In genomic region chr17:40024901-40025300, GRCh38 we compare ENCODE assay signal across 22 cellular contexts. TPM values are rescaled to one million over a fixed set of nuclear protein-coding genes. Genes with fewer than 3 reads are reported as not detected.
DNase-seq lines count a peak whose midpoint lies in the region; ATAC-seq and TF ChIP-seq lines count a peak whose summit lies in the region.
"Had no signal": no experiment of that assay in that cellular context is flagged by ENCODE, and none has a peak within 500 bp of the region (broad histone marks: within the 10 kb centered on the region; RNA-seq: fewer than 3 reads in every experiment).

No MANE protein-coding gene starts in this region.

- H3K36me3 ChIP-seq in ACC112 (ENCODE audit: insufficient read depth, low read length) (peaks cover 8% of the 10 kb centered on the region; the same call in 1 of the 2 replicates), mammary epithelial cell (ENCODE audit: insufficient read depth, low read length) (peaks cover 7% of the 10 kb centered on the region)

- H2AFZ ChIP-seq in ACC112 (ENCODE audit: low read length, unreplicated experiment): no peak overlapping the region
- H2AFZ ChIP-seq in mammary epithelial cell (ENCODE audit: low read depth, low read length): no peak overlapping the region

- no peak for TF ChIP-seq CTCF in mammary epithelial cell (conservative IDR thresholded peaks at IDR 0.05 in 1 of 2, IDR thresholded peaks at IDR 0.05 in 1 of 2; ENCODE audit: extremely low read depth in 1 of 2, insufficient read depth in 1 of 2, low read depth in 1 of 2, low read length in 2 of 2)

- H3K79me2 ChIP-seq in ACC112 (ENCODE audit: control insufficient read depth, insufficient read depth, low read length, unreplicated experiment): peaks cover 2% of the 10 kb centered on the region
- peaks cover 7% of the 10 kb centered on the region for H3K79me2 ChIP-seq in mammary epithelial cell (ENCODE audit: insufficient read depth, low read length)

- peaks cover 33% of the 10 kb centered on the region for H3K36me3 Mint-ChIP-seq in memory B cell

- no peaks in the 10 kb centered on the region for H3K9me3 Mint-ChIP-seq in memory B cell
- H3K9me3 Mint-ChIP-seq: naive thymus-derived CD4-positive, alpha-beta T cell; stimulated activated naive CD8-positive, alpha-beta T cell treated with anti-CD3 and anti-CD28 coated beads, Interleukin-15, Interleukin-2, amounts not matched to agents 100 ng/mL and 50 ng/mL, for 24 hours had no signal

- H3K27ac ChIP-seq in ACC112 (ENCODE audit: low read depth, low read length) (peak overlapping the region; percentile 14), mammary epithelial cell (ENCODE audit: insufficient read depth, low read depth, low read length) (peak overlapping the region; percentile 87)
- H3K27ac ChIP-seq: cardiac muscle cell, dorsolateral prefrontal cortex, pancreas, SK-N-MC had no signal

- DNase-seq in LHCN-M2 (ENCODE audit: low read depth) (peak; percentile 31), mammary epithelial cell (peak; percentile 27), memory B cell (ENCODE audit: low spot score in 2 of 2) (no peak), kidney tubule cell (ENCODE audit: low spot score) (no peak), retina (no peak)
- DNase-seq: DMS153; dorsolateral prefrontal cortex; MV-4-11; naive thymus-derived CD4-positive, alpha-beta T cell; NCI-H187 treated with DMSO at 0.1 percent for 48 hours; NCI-H345; pancreas; T1000 had no signal

- ATAC-seq in memory B cell (ENCODE audit: low read depth): no peak
- ATAC-seq in SK-N-SH treated with all-trans-retinoic acid at 6 μM for 48 hours: no peak
- ATAC-seq in HG02973 (IDR thresholded peaks at IDR 0.05; ENCODE audit: unreplicated experiment): no peak
- ATAC-seq: activated CD4-positive, CD25-positive, alpha-beta regulatory T cell treated with anti-CD3 and anti-CD28 coated beads, Interleukin-2, amount 50 U/mL, for 24 hours; K562; naive thymus-derived CD4-positive, alpha-beta T cell; pancreas had no signal

- H3K27me3 Mint-ChIP-seq in memory B cell: no peaks in the 10 kb centered on the region
- H3K27me3 Mint-ChIP-seq: naive thymus-derived CD4-positive, alpha-beta T cell; stimulated activated naive CD8-positive, alpha-beta T cell treated with anti-CD3 and anti-CD28 coated beads, Interleukin-15, Interleukin-2, amounts not matched to agents 100 ng/mL and 50 ng/mL, for 24 hours had no signal

- in situ Hi-C loops in mammary epithelial cell (cut with MboI; ENCODE audit: low sequenced_read_pairs in 2 of 2): loop anchor here in 1 of 2 donors (10.0 kb wide), 1 partner anchor 60 kb away; no protein-coding TSS in a partner anchor

- BruUV-seq in mammary epithelial cell (replicated peaks; lab: Mats Ljungman, UMichigan): no TSS peak

- H3K4me3 ChIP-seq in ACC112 (ENCODE audit: low read depth, low read length): no peak overlapping the region
- no peak overlapping the region for H3K4me3 ChIP-seq in mammary epithelial cell (replicated peaks in 1 of 3; ENCODE audit: insufficient read depth in 1 of 3, low read depth in 2 of 3, low read length in 3 of 3)
- H3K4me3 ChIP-seq: cardiac muscle cell, dorsolateral prefrontal cortex, K562, pancreas, SK-N-MC had no signal

- peaks cover 3% of the 10 kb centered on the region for H3K4me1 Mint-ChIP-seq in memory B cell

- CTCF ChIA-PET in mammary epithelial cell (lab: Charles Lee; ENCODE audit: low non-redundant PET): no interaction called here

- H3K9me3 ChIP-seq in mammary epithelial cell (replicated peaks; ENCODE audit: insufficient read depth, low read length): no peaks in the 10 kb centered on the region
- H3K9me3 ChIP-seq: pancreas had no signal

- no peak overlapping the region for H3K4me2 ChIP-seq in mammary epithelial cell (ENCODE audit: insufficient read depth, low read depth, low read length)

- WGBS in mammary epithelial cell (ENCODE audit: low coverage, missing lambda C conversion rate): 65% methylated on average over 8 of the region's 8 CpGs

- H3K4me1 ChIP-seq in ACC112 (ENCODE audit: control insufficient read depth, insufficient read depth, low read length, unreplicated experiment) (peaks cover 69% of the 10 kb centered on the region), mammary epithelial cell (ENCODE audit: insufficient read depth, low read length) (peaks cover 67% of the 10 kb centered on the region)

- no peaks in the 10 kb centered on the region for H4K20me1 ChIP-seq in mammary epithelial cell (ENCODE audit: insufficient read depth, low read length)

- no peaks in the 10 kb centered on the region for H3K27me3 ChIP-seq in ACC112 (ENCODE audit: insufficient read depth, low read length)
- H3K27me3 ChIP-seq in mammary epithelial cell (ENCODE audit: insufficient read depth, low read length): no peaks in the 10 kb centered on the region
- H3K27me3 ChIP-seq: cardiac muscle cell, dorsolateral prefrontal cortex, pancreas had no signal

- no peak overlapping the region for H3K9ac ChIP-seq in mammary epithelial cell (ENCODE audit: insufficient read depth, low read length)

- dilution Hi-C loops in mammary epithelial cell (cut with HindIII; ENCODE audit: low sequenced_read_pairs): no loop called here

- H3K27ac Mint-ChIP-seq in memory B cell: peak overlapping the region; percentile 55
- H3K27ac Mint-ChIP-seq: stimulated activated naive CD8-positive, alpha-beta T cell treated with anti-CD3 and anti-CD28 coated beads, Interleukin-15, Interleukin-2, amounts not matched to agents 100 ng/mL and 50 ng/mL, for 24 hours had no signal

- H3K4me3 Mint-ChIP-seq in memory B cell: no peak overlapping the region
- H3K4me3 Mint-ChIP-seq: stimulated activated naive CD8-positive, alpha-beta T cell treated with anti-CD3 and anti-CD28 coated beads, Interleukin-15, Interleukin-2, amounts not matched to agents 100 ng/mL and 50 ng/mL, for 24 hours had no signal

- intact Hi-C loops in mammary epithelial cell (cut with micrococcal nuclease): loop anchor here (10.0 kb wide), 1 partner anchor 290 kb away; no protein-coding TSS in a partner anchor

TF ChIP-seq in SK-N-SH treated with all-trans-retinoic acid at 6 μM for 48 hours, 23 proteins besides CTCF, POLR2A, EP300 and RAD21:
- no peak for TF ChIP-seq CSDC2 (CRISPR knock-in tag; IDR thresholded peaks at IDR 0.05)
- no peak for TF ChIP-seq CREB5 (CRISPR knock-in tag; IDR thresholded peaks at IDR 0.05; ENCODE audit: low read depth)
- no peak for TF ChIP-seq ESRRG (CRISPR knock-in tag; IDR thresholded peaks at IDR 0.05)
- no peak for TF ChIP-seq ZC3H10 (CRISPR knock-in tag; IDR thresholded peaks at IDR 0.05)
- TF ChIP-seq ZFP3 (CRISPR knock-in tag; IDR thresholded peaks at IDR 0.05): no peak
- TF ChIP-seq TOX (CRISPR knock-in tag; IDR thresholded peaks at IDR 0.05; ENCODE audit: borderline replicate concordance): no peak
- no peak for TF ChIP-seq TCF4 (CRISPR knock-in tag; IDR thresholded peaks at IDR 0.05; ENCODE audit: borderline replicate concordance)
- no peak for TF ChIP-seq GLIS3 (CRISPR knock-in tag; IDR thresholded peaks at IDR 0.05)

RNA-seq across cellular contexts. Expression of gene CSF3, which starts 9.7 kb away (rescaled TPM):
- total RNA-seq in LHCN-M2 (2014; rRNA removed): 5.1 and 6.7 TPM in 2 replicates
- 1.1 TPM for polyA plus RNA-seq in LHCN-M2 (2012)
- total RNA-seq in mammary epithelial cell: 1 to 10 TPM in 1 of 2 donors, not detected in 1; 8.2 TPM
- polyA plus RNA-seq in mammary epithelial cell: 5.1 TPM
- not detected for polyA minus RNA-seq in mammary epithelial cell
- total RNA-seq: cardiac muscle cell; K562; naive thymus-derived CD4-positive, alpha-beta T cell had no signal
- polyA plus RNA-seq: AG04450; cardiac muscle cell; naive thymus-derived CD4-positive, alpha-beta T cell had no signal

RNA-seq across cellular contexts. Expression of gene MED24, which starts 29.3 kb away (rescaled TPM):
- total RNA-seq in LHCN-M2 (2014; rRNA removed) (52.9 and 65.1 TPM in 2 replicates), mammary epithelial cell (10 to 100 TPM; 59.3 to 85.6 TPM)
- polyA plus RNA-seq in LHCN-M2 (2012): 36.8 TPM
- 91.2 TPM for polyA plus RNA-seq in mammary epithelial cell
- 116 TPM for polyA minus RNA-seq in mammary epithelial cell

RNA-seq across cellular contexts. Expression of gene THRA, which starts 37.9 kb away (rescaled TPM):
- total RNA-seq in LHCN-M2 (2014; rRNA removed) (22.3 and 32.5 TPM in 2 replicates), mammary epithelial cell (10 to 100 TPM; 10.8 to 11.7 TPM)
- 26.6 TPM for polyA plus RNA-seq in LHCN-M2 (2012)
- 10.0 TPM for polyA plus RNA-seq in mammary epithelial cell
- polyA minus RNA-seq in mammary epithelial cell: 33.1 TPM

RNA-seq across cellular contexts. Expression of gene PSMD3, which starts 44.3 kb away (rescaled TPM):
- total RNA-seq in LHCN-M2 (2014; rRNA removed): 153 and 159 TPM in 2 replicates
- polyA plus RNA-seq in LHCN-M2 (2012): 127 TPM
- total RNA-seq in mammary epithelial cell: 100 to 1,000 TPM; 112 to 159 TPM
- polyA plus RNA-seq in mammary epithelial cell: 184 TPM
- polyA minus RNA-seq in mammary epithelial cell: 160 TPM

Comparison
In these comparisons a context has a peak if more than half of its experiments do, and no peak if none do; other contexts are left out.
1. DNase-seq: peak in LHCN-M2 (single experiment) and mammary epithelial cell (single experiment); none in memory B cell (0 of 2), kidney tubule cell (single experiment) and retina (single experiment).